ENCODE assay signal across 2 cellular contexts in genomic region chr17:75515229-75515522, GRCh38.
A peak's percentile ranks its signal among the peaks of the same experiment; 100 is the strongest.
TF ChIP-seq lines count a peak whose summit lies in the region.

No MANE protein-coding gene starts in this region.

TF ChIP-seq in K562, 482 proteins besides CTCF, POLR2A, EP300 and RAD21:
- TF ChIP-seq RAD51 (IDR thresholded peaks at IDR 0.05; ENCODE audit: borderline replicate concordance, low read depth), result no peak
- TF ChIP-seq KDM2B (CRISPR knock-in tag; IDR thresholded peaks at IDR 0.05), result peak; percentile 21; the same call in 1 of the 2 replicates
- peak; percentile 32; the same call in 1 of the 2 replicates for TF ChIP-seq PHF8 (IDR thresholded peaks at IDR 0.05; ENCODE audit: borderline replicate concordance, low read length)
- TF ChIP-seq ZFX (CRISPR knock-in tag; IDR thresholded peaks at IDR 0.05), result peak; percentile 37; the same call in 1 of the 2 replicates
- no peak for TF ChIP-seq FOXA1 (IDR thresholded peaks at IDR 0.05; ENCODE audit: borderline replicate concordance)
- TF ChIP-seq ZBTB9 (CRISPR knock-in tag; IDR thresholded peaks at IDR 0.05), result no peak
- peak; percentile 9 for TF ChIP-seq RBBP5 (IDR thresholded peaks at IDR 0.05; ENCODE audit: borderline replicate concordance, insufficient read depth, low read length, poor library complexity, severe bottlenecking)
- TF ChIP-seq ARID3B (CRISPR knock-in tag; IDR thresholded peaks at IDR 0.05; ENCODE audit: borderline replicate concordance), result no peak
- TF ChIP-seq KDM5B (IDR thresholded peaks at IDR 0.05; ENCODE audit: insufficient replicate concordance, low read depth, low read length), result peak; percentile 36
- peak; percentile 9 for TF ChIP-seq PRPF4 (IDR thresholded peaks at IDR 0.05; ENCODE audit: insufficient read depth, low read depth, low read length, poor library complexity, severe bottlenecking)
- peak; percentile 64 for TF ChIP-seq ZNF263 (CRISPR knock-in tag; IDR thresholded peaks at IDR 0.05; ENCODE audit: borderline replicate concordance)
- TF ChIP-seq ZNF41 (CRISPR knock-in tag; conservative IDR thresholded peaks at IDR 0.05), result no peak
- peak in 1 of 2 experiments; percentile 2 for TF ChIP-seq E2F6 (IDR thresholded peaks at IDR 0.05; ENCODE audit: borderline replicate concordance in 1 of 2, extremely low read depth in 1 of 2, insufficient read depth in 1 of 2, insufficient read length in 1 of 2, low read depth in 1 of 2, low read length in 1 of 2, poor library complexity in 1 of 2, severe bottlenecking in 1 of 2)
TF ChIP-seq in K562: peak in this region for 8.

TF ChIP-seq in HEK293T, 16 proteins besides CTCF, POLR2A, EP300 and RAD21:
- TF ChIP-seq ZNF384 (IDR thresholded peaks at IDR 0.05) (no peak), SP1 (IDR thresholded peaks at IDR 0.05) (no peak), LEF1 (IDR thresholded peaks at IDR 0.05; ENCODE audit: borderline replicate concordance) (no peak), L3MBTL2 (conservative IDR thresholded peaks at IDR 0.05) (no peak), NFRKB (IDR thresholded peaks at IDR 0.05) (no peak), FOXM1 (IDR thresholded peaks at IDR 0.05; ENCODE audit: borderline replicate concordance) (no peak), TARDBP (IDR thresholded peaks at IDR 0.05) (no peak)
